Comparison of ENCODE assay signal across 31 cellular contexts in genomic region chr1:9424278-9424677, GRCh38.
"Had no signal": no experiment of that assay in that cellular context is flagged by ENCODE, and none has a peak within 500 bp of the region (broad histone marks: within the 10 kb centered on the region; RNA-seq: fewer than 3 reads in every experiment).

No MANE protein-coding gene starts in this region.

- H3K27ac Mint-ChIP-seq: activated CD4-positive, alpha-beta memory T cell treated with anti-CD3 and anti-CD28 coated beads for 36 hours; activated CD4-positive, alpha-beta T cell treated with anti-CD3 and anti-CD28 coated beads, Interleukin-2, amount 10 ng/mL, durations not matched to agents 7 days and 5 days; activated naive CD4-positive, alpha-beta T cell treated with anti-CD3 and anti-CD28 coated beads, Interleukin-2, amount 50 U/mL, for 72 hours; activated naive CD8-positive, alpha-beta T cell treated with anti-CD3 and anti-CD28 coated beads, Interleukin-2, amount 50 U/mL, for 24 hours; T-cell had no signal

- DNase-seq: activated CD4-positive, alpha-beta memory T cell treated with anti-CD3 and anti-CD28 coated beads for 36 hours; activated CD4-positive, alpha-beta T cell treated with anti-CD3 and anti-CD28 coated beads, Interleukin-2, amount 10 ng/mL, durations not matched to agents 7 days and 5 days; activated CD4-positive, CD25-positive, alpha-beta regulatory T cell; activated CD8-positive, alpha-beta memory T cell treated with anti-CD3 and anti-CD28 coated beads for 24 hours; activated effector memory CD4-positive, alpha-beta T cell treated with anti-CD3 and anti-CD28 coated beads, Interleukin-2, amount 50 U/mL, for 16 hours; activated naive CD4-positive, alpha-beta T cell treated with Interleukin-2 at 50 U/mL for 16 hours; activated naive CD8-positive, alpha-beta T cell treated with anti-CD3 and anti-CD28 coated beads, Interleukin-2, amount 50 U/mL, for 24 hours; activated T-cell treated with anti-CD3 and anti-CD28 coated beads, Interleukin-2, amount 50 U/mL, for 4 hours; amniotic stem cell; body of pancreas; central memory CD4-positive, alpha-beta T cell; KBM-7; NCI-H1092; NCI-H1417; NCI-H1694; NCI-H2029; NCI-H2107; NCI-H2171 treated with DMSO at 0.1 percent for 48 hours; NCI-H226; NCI-H526; NCI-H774; PC-9; T-cell; T-helper 2 cell; T1000 had no signal

- FAIRE-seq: bronchial epithelial cell, TTC549 had no signal

- H3K36me3 Mint-ChIP-seq: activated CD4-positive, alpha-beta memory T cell treated with anti-CD3 and anti-CD28 coated beads for 36 hours; activated naive CD4-positive, alpha-beta T cell treated with anti-CD3 and anti-CD28 coated beads, Interleukin-2, amount 50 U/mL, for 72 hours; T-cell had no signal

- H3K27ac ChIP-seq: body of pancreas, PC-9, SK-N-MC had no signal

- H2AFZ ChIP-seq: PC-9 had no signal

- H3K9me3 ChIP-seq: ascending aorta, body of pancreas had no signal

- H3K9me3 Mint-ChIP-seq: activated CD4-positive, alpha-beta memory T cell treated with anti-CD3 and anti-CD28 coated beads for 36 hours; activated naive CD4-positive, alpha-beta T cell treated with anti-CD3 and anti-CD28 coated beads, Interleukin-2, amount 50 U/mL, for 72 hours; activated naive CD8-positive, alpha-beta T cell treated with anti-CD3 and anti-CD28 coated beads, Interleukin-2, amount 50 U/mL, for 24 hours; activated T-cell treated with anti-CD3 and anti-CD28 coated beads, Interleukin-2, amount 50 U/mL, for 4 hours; T-cell had no signal

- H3K4me3 Mint-ChIP-seq: activated CD4-positive, alpha-beta memory T cell treated with anti-CD3 and anti-CD28 coated beads for 36 hours; activated CD4-positive, alpha-beta T cell treated with anti-CD3 and anti-CD28 coated beads, Interleukin-2, amount 10 ng/mL, durations not matched to agents 7 days and 5 days; activated naive CD8-positive, alpha-beta T cell treated with anti-CD3 and anti-CD28 coated beads, Interleukin-2, amount 50 U/mL, for 24 hours; activated T-cell treated with anti-CD3 and anti-CD28 coated beads, Interleukin-2, amount 50 U/mL, for 4 hours had no signal

- H3K4me3 ChIP-seq: ascending aorta, body of pancreas, PC-9, SK-N-MC had no signal

- ATAC-seq: activated naive CD4-positive, alpha-beta T cell treated with anti-CD3 and anti-CD28 coated beads, Interleukin-2, amount 50 U/mL, for 72 hours; activated naive CD8-positive, alpha-beta T cell treated with anti-CD3 and anti-CD28 coated beads, Interleukin-2, amount 50 U/mL, for 24 hours; activated T-cell treated with anti-CD3 and anti-CD28 coated beads, Interleukin-2, amount 50 U/mL, for 4 hours; body of pancreas; Right ventricle myocardium inferior; T-cell had no signal

- H3K36me3 ChIP-seq: ascending aorta had no signal

- H3K27me3 ChIP-seq: ascending aorta, body of pancreas had no signal

- H3K4me2 ChIP-seq: PC-9 had no signal
